Comparison of ENCODE assay signal across 18 cellular contexts in genomic region chr6:34468378-34468892, GRCh38. TPM values are rescaled to one million over a fixed set of nuclear protein-coding genes. Genes with fewer than 3 reads are reported as not detected.
DNase-seq lines count a peak whose midpoint lies in the region; ATAC-seq and TF ChIP-seq lines count a peak whose summit lies in the region.
"Had no signal": no experiment of that assay in that cellular context is flagged by ENCODE, and none has a peak within 500 bp of the region (broad histone marks: within the 10 kb centered on the region; RNA-seq: fewer than 3 reads in every experiment).

No MANE protein-coding gene starts in this region.

- no peaks in the 10 kb centered on the region for H3K36me3 Mint-ChIP-seq in activated T-helper 17 cell treated with anti-CD3 and anti-CD28 coated beads, Interleukin-2, amount 50 U/mL, for 72 hours (ENCODE audit: low read depth)

- H3K4me3 ChIP-seq in Loucy (ENCODE audit: low read length, poor library complexity, severe bottlenecking), result no peak overlapping the region
- no peak overlapping the region for H3K4me3 ChIP-seq in tibial nerve
- H3K4me3 ChIP-seq: A549, ovary had no signal

- H2AFZ ChIP-seq in Loucy (ENCODE audit: low read length), result peak overlapping the region; percentile 71; the same call in 1 of the 2 replicates

- peak overlapping the region; percentile 9 for H3K27ac Mint-ChIP-seq in activated T-helper 17 cell treated with anti-CD3 and anti-CD28 coated beads, Interleukin-2, amount 50 U/mL, for 72 hours

- no peaks in the 10 kb centered on the region for H4K20me1 ChIP-seq in Loucy (ENCODE audit: insufficient read depth, low read length, poor library complexity, severe bottlenecking)

- WGBS in tibial nerve, 2 donors, result 73 to 83% methylated on average over 4 of the region's 4 CpGs

- H3K36me3 ChIP-seq in Loucy (ENCODE audit: insufficient read depth, low read length) (no peaks in the 10 kb centered on the region), tibial nerve (no peaks in the 10 kb centered on the region)
- H3K36me3 ChIP-seq: ovary had no signal

- DNase-seq in CD1c-positive myeloid dendritic cell (ENCODE audit: extremely low spot score) (peak; percentile 20), NCI-H1694 (lab: John Stamatoyannopoulos, UW) (no peak), tibial nerve (ENCODE audit: low spot score in 2 of 2) (no peak), GF-D8 (lab: John Stamatoyannopoulos, UW) (no peak), erythroblast (lab: John Stamatoyannopoulos, UW) (no peak)
- DNase-seq: activated naive CD4-positive, alpha-beta T cell; effector memory CD4-positive, alpha-beta T cell; foreskin fibroblast; midbrain; NCI-H187; NCI-H526 treated with DMSO at 0.1 percent for 48 hours; ovary; Right ventricle myocardium superior had no signal

- no peak overlapping the region for H3K4me2 ChIP-seq in Loucy (ENCODE audit: low read depth, low read length, poor library complexity, severe bottlenecking)
- H3K4me2 ChIP-seq: A549 had no signal

- TF ChIP-seq POLR2A in tibial nerve (IDR thresholded peaks at IDR 0.05) (no peak), erythroblast (IDR thresholded peaks at IDR 0.05; ENCODE audit: low read length) (no peak)

- H3K4me1 Mint-ChIP-seq in activated T-helper 17 cell treated with anti-CD3 and anti-CD28 coated beads, Interleukin-2, amount 50 U/mL, for 72 hours, result no peaks in the 10 kb centered on the region

- H3K27me3 ChIP-seq in Loucy (ENCODE audit: insufficient read depth, low read length, poor library complexity, severe bottlenecking), result no peaks in the 10 kb centered on the region
- peaks cover 0 to 38% of the 10 kb centered on the region in 2 donors for H3K27me3 ChIP-seq in tibial nerve

- H3K9me3 ChIP-seq in Loucy (ENCODE audit: insufficient read depth, low read depth, low read length) (no peaks in the 10 kb centered on the region), tibial nerve (peaks cover 0 to 4% (median 0%) of the 10 kb centered on the region in 4 donors)
- H3K9me3 ChIP-seq: A549, ovary had no signal

- H3K9me3 Mint-ChIP-seq in activated T-helper 17 cell treated with anti-CD3 and anti-CD28 coated beads, Interleukin-2, amount 50 U/mL, for 72 hours, result no peaks in the 10 kb centered on the region

- TF ChIP-seq EP300 in tibial nerve (IDR thresholded peaks at IDR 0.05), result no peak

- peak; percentile 72 for ATAC-seq in GM21423 (IDR thresholded peaks at IDR 0.05; ENCODE audit: unreplicated experiment)
- no peak for ATAC-seq in activated T-helper 17 cell treated with anti-CD3 and anti-CD28 coated beads, Interleukin-2, amount 50 U/mL, for 72 hours (replicated peaks)
- ATAC-seq: A549, HCT116 had no signal

- H3K9ac ChIP-seq in Loucy (ENCODE audit: low read depth, low read length, poor library complexity, severe bottlenecking), result no peak overlapping the region

- TF ChIP-seq CTCF in Loucy (conservative IDR thresholded peaks at IDR 0.05; ENCODE audit: low read length) (no peak), tibial nerve (IDR thresholded peaks at IDR 0.05) (no peak)

- H3K27me3 Mint-ChIP-seq in activated T-helper 17 cell treated with anti-CD3 and anti-CD28 coated beads, Interleukin-2, amount 50 U/mL, for 72 hours, result peaks cover 7% of the 10 kb centered on the region

- H3K4me3 Mint-ChIP-seq in activated T-helper 17 cell treated with anti-CD3 and anti-CD28 coated beads, Interleukin-2, amount 50 U/mL, for 72 hours, result no peak overlapping the region

- no peaks in the 10 kb centered on the region for H3K79me2 ChIP-seq in Loucy (ENCODE audit: insufficient read depth, low read length)

- H3F3A ChIP-seq in Loucy (ENCODE audit: low read depth), result no peaks in the 10 kb centered on the region

- no peak overlapping the region for H3K27ac ChIP-seq in tibial nerve
- H3K27ac ChIP-seq: A549, ovary had no signal

- no peaks in the 10 kb centered on the region for H3K9me2 ChIP-seq in Loucy (replicated peaks; ENCODE audit: low read depth, low read length)

- H3K4me1 ChIP-seq in Loucy (ENCODE audit: insufficient read depth, low read length, poor library complexity, severe bottlenecking) (no peaks in the 10 kb centered on the region), tibial nerve (peaks cover 0 to 15% (median 7%) of the 10 kb centered on the region in 4 donors)
- H3K4me1 ChIP-seq: A549 had no signal

RNA-seq across cellular contexts. Expression of gene PACSIN1, which starts 2.6 kb away (rescaled TPM):
- total RNA-seq in activated T-helper 17 cell treated with anti-CD3 and anti-CD28 coated beads, Interleukin-2, amount 50 U/mL, for 72 hours, result under 1 TPM in 1 of 2 donors, not detected in 1; 0.09 TPM
- total RNA-seq in tibial nerve, result 1 to 10 TPM in 1 of 4 donors, under 1 TPM in 2, not detected in 1; 0.30 to 2.6 (median 0.42) TPM

RNA-seq across cellular contexts. Expression of gene RPS10, which starts 42.6 kb away (rescaled TPM):
- total RNA-seq in activated T-helper 17 cell treated with anti-CD3 and anti-CD28 coated beads, Interleukin-2, amount 50 U/mL, for 72 hours, result 1,000 to 10,000 TPM; 2,080 to 2,467 TPM
- total RNA-seq in tibial nerve, result 1,000 to 10,000 TPM; 1,731 to 2,603 (median 2,031) TPM
